Comparison of ENCODE assay signal across 1 cellular context in the genomic region with DNA sequence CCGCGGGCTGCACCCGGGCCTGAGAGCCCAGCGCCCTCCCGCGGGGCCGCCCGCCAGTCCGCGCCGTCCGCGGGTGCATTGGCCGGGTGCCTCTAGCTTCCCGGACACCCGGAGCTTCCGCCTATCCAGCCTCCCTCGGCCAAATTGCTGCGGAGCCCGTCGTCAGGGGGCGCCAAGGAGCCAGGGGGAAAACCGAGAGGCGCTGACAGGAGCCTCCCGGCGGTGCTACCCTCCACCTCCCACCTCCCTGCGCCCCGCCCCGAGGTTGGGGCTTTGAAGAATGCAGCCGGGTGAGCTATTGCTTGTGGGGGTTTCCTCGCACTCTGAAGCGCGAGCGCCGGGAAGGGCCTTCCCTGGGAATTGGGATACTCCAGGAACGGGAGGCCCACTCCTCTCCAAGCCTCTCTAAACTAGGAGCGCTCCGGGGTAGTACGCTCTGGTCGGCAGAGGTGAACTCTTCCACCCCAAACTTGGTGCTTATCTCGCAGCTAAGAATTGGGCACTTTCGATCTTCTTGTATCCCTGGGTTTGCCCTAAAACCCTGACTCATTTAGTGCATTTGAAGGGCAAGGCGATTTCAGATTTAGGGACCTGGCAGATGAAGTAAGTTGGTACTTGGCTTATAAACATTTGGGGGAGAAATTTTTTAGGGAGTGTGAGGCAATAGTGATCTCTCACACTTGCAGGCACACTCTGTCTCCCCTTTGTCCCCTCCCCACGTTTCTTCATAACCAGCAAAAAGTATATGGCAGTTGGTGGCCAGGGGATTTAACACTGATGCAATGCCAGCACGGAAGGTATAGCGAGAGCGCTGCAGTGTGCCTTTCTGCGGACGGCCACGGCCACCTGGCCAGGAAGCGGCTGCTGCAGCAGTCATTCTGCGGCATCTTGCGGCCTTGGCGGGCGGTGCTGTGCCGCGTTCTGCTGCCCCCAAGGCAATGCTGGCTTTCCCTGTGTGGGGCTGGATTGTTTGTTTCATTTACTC.
TF ChIP-seq lines count a peak whose summit lies in the region.

No MANE protein-coding gene starts in this region.

TF ChIP-seq in K562, 482 proteins besides CTCF, POLR2A, EP300 and RAD21 (continued from another document and continues in another):
- TF ChIP-seq SLC30A9 (CRISPR knock-in tag; IDR thresholded peaks at IDR 0.05), result no peak
- peak; percentile 65 for TF ChIP-seq MYC (IDR thresholded peaks at IDR 0.05; ENCODE audit: low read depth, low read length)
- TF ChIP-seq MYC (CRISPR knock-in tag; IDR thresholded peaks at IDR 0.05; ENCODE audit: borderline replicate concordance, low read depth), result no peak
- TF ChIP-seq GABPB2 (CRISPR knock-in tag; conservative IDR thresholded peaks at IDR 0.05), result no peak
- peak; percentile 74 for TF ChIP-seq SIN3B (IDR thresholded peaks at IDR 0.05; ENCODE audit: low read depth)
- TF ChIP-seq U2AF1 (optimal IDR thresholded peaks at IDR 0.05; ENCODE audit: low read depth, low read length), result no peak
- TF ChIP-seq MYBL2 (IDR thresholded peaks at IDR 0.05; ENCODE audit: low read depth), result no peak
- no peak for TF ChIP-seq MYBL2 (CRISPR knock-in tag; IDR thresholded peaks at IDR 0.05; ENCODE audit: borderline replicate concordance)
- TF ChIP-seq, protein P1, sequence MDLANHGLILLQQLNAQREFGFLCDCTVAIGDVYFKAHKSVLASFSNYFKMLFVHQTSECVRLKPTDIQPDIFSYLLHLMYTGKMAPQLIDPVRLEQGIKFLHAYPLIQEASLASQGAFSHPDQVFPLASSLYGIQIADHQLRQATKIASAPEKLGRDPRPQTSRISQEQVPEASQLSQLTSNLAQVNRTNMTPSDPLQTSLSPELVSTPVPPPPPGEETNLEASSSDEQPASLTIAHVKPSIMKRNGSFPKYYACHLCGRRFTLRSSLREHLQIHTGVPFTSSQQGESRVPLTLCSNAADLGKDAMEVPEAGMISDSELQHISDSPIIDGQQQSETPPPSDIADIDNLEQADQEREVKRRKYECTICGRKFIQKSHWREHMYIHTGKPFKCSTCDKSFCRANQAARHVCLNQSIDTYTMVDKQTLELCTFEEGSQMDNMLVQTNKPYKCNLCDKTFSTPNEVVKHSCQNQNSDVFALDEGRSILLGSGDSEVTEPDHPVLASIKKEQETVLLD (IDR thresholded peaks at IDR 0.05), result no peak
- no peak for TF ChIP-seq ZNF146 (CRISPR knock-in tag; IDR thresholded peaks at IDR 0.05; ENCODE audit: unreplicated experiment)
- TF ChIP-seq NFRKB (IDR thresholded peaks at IDR 0.05; ENCODE audit: low read depth), result no peak
- TF ChIP-seq STAG1 (CRISPR knock-in tag; IDR thresholded peaks at IDR 0.05; ENCODE audit: borderline replicate concordance), result no peak
- no peak for TF ChIP-seq SMAD1 (IDR thresholded peaks at IDR 0.05; ENCODE audit: low read depth, low read length, partially characterized antibody)
- 0 out of 2 replicates have a peak, but pooled peaks have one; percentile 30 for TF ChIP-seq ZBED1 (IDR thresholded peaks at IDR 0.05)
- TF ChIP-seq ILK (tag; IDR thresholded peaks at IDR 0.05; ENCODE audit: borderline replicate concordance, low read depth), result no peak
- TF ChIP-seq TOE1 (IDR thresholded peaks at IDR 0.05; ENCODE audit: borderline replicate concordance), result 0 out of 2 replicates have a peak, but pooled peaks have one; percentile 40
- TF ChIP-seq TOE1 (CRISPR knock-in tag; IDR thresholded peaks at IDR 0.05; ENCODE audit: borderline replicate concordance, low read depth), result no peak
- TF ChIP-seq TBP (optimal IDR thresholded peaks at IDR 0.05; ENCODE audit: low read depth, low read length), result peak; percentile 47
- TF ChIP-seq ZNF75A (CRISPR knock-in tag; IDR thresholded peaks at IDR 0.05), result no peak
- TF ChIP-seq ZNF224 (CRISPR knock-in tag; IDR thresholded peaks at IDR 0.05), result no peak
- TF ChIP-seq CC2D1A (IDR thresholded peaks at IDR 0.05), result 0 out of 2 replicates have a peak, but pooled peaks have one; percentile 27
- no peak for TF ChIP-seq ZNF3 (CRISPR knock-in tag; IDR thresholded peaks at IDR 0.05)
- TF ChIP-seq HNRNPK (IDR thresholded peaks at IDR 0.05; ENCODE audit: low read depth, low read length, poor library complexity, severe bottlenecking), result no peak
- TF ChIP-seq, protein P2, sequence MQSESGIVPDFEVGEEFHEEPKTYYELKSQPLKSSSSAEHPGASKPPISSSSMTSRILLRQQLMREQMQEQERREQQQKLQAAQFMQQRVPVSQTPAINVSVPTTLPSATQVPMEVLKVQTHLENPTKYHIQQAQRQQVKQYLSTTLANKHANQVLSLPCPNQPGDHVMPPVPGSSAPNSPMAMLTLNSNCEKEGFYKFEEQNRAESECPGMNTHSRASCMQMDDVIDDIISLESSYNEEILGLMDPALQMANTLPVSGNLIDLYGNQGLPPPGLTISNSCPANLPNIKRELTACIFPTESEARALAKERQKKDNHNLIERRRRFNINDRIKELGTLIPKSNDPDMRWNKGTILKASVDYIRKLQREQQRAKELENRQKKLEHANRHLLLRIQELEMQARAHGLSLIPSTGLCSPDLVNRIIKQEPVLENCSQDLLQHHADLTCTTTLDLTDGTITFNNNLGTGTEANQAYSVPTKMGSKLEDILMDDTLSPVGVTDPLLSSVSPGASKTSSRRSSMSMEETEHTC (IDR thresholded peaks at IDR 0.05), result no peak
- TF ChIP-seq MCM3 (IDR thresholded peaks at IDR 0.05), result no peak
- TF ChIP-seq TCF3 (CRISPR knock-in tag; IDR thresholded peaks at IDR 0.05), result peak; percentile 44; the same call in 1 of the 2 replicates
- TF ChIP-seq GTF2E2 (tag; IDR thresholded peaks at IDR 0.05), result no peak
- no peak for TF ChIP-seq ASH1L (IDR thresholded peaks at IDR 0.05; ENCODE audit: borderline replicate concordance, low read depth, partially characterized antibody)
- TF ChIP-seq, protein P3, sequence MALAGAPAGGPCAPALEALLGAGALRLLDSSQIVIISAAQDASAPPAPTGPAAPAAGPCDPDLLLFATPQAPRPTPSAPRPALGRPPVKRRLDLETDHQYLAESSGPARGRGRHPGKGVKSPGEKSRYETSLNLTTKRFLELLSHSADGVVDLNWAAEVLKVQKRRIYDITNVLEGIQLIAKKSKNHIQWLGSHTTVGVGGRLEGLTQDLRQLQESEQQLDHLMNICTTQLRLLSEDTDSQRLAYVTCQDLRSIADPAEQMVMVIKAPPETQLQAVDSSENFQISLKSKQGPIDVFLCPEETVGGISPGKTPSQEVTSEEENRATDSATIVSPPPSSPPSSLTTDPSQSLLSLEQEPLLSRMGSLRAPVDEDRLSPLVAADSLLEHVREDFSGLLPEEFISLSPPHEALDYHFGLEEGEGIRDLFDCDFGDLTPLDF (CRISPR knock-in tag; IDR thresholded peaks at IDR 0.05), result 0 out of 2 replicates have a peak, but pooled peaks have one; percentile 33
- TF ChIP-seq PML (IDR thresholded peaks at IDR 0.05; ENCODE audit: low read length), result no peak
- TF ChIP-seq, protein P4, sequence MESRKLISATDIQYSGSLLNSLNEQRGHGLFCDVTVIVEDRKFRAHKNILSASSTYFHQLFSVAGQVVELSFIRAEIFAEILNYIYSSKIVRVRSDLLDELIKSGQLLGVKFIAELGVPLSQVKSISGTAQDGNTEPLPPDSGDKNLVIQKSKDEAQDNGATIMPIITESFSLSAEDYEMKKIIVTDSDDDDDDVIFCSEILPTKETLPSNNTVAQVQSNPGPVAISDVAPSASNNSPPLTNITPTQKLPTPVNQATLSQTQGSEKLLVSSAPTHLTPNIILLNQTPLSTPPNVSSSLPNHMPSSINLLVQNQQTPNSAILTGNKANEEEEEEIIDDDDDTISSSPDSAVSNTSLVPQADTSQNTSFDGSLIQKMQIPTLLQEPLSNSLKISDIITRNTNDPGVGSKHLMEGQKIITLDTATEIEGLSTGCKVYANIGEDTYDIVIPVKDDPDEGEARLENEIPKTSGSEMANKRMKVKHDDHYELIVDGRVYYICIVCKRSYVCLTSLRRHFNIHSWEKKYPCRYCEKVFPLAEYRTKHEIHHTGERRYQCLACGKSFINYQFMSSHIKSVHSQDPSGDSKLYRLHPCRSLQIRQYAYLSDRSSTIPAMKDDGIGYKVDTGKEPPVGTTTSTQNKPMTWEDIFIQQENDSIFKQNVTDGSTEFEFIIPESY (CRISPR knock-in tag; IDR thresholded peaks at IDR 0.05), result no peak
- no peak for TF ChIP-seq ZNF217 (CRISPR knock-in tag; IDR thresholded peaks at IDR 0.05)
- TF ChIP-seq BDP1 (IDR thresholded peaks at IDR 0.05; ENCODE audit: insufficient read depth, insufficient read length), result no peak
- TF ChIP-seq ZKSCAN3 (CRISPR knock-in tag; IDR thresholded peaks at IDR 0.05), result no peak
- peak; percentile 77 for TF ChIP-seq ATF7 (IDR thresholded peaks at IDR 0.05)
- no peak for TF ChIP-seq NR2C2 (CRISPR knock-in tag; IDR thresholded peaks at IDR 0.05)
- TF ChIP-seq NR2C2 (tag; IDR thresholded peaks at IDR 0.05), result peak; percentile 50; the same call in 1 of the 2 replicates
- no peak for TF ChIP-seq SMARCC2 (IDR thresholded peaks at IDR 0.05; ENCODE audit: low read depth)
- no peak for TF ChIP-seq ZNF41 (CRISPR knock-in tag; conservative IDR thresholded peaks at IDR 0.05)
- TF ChIP-seq, protein P5, sequence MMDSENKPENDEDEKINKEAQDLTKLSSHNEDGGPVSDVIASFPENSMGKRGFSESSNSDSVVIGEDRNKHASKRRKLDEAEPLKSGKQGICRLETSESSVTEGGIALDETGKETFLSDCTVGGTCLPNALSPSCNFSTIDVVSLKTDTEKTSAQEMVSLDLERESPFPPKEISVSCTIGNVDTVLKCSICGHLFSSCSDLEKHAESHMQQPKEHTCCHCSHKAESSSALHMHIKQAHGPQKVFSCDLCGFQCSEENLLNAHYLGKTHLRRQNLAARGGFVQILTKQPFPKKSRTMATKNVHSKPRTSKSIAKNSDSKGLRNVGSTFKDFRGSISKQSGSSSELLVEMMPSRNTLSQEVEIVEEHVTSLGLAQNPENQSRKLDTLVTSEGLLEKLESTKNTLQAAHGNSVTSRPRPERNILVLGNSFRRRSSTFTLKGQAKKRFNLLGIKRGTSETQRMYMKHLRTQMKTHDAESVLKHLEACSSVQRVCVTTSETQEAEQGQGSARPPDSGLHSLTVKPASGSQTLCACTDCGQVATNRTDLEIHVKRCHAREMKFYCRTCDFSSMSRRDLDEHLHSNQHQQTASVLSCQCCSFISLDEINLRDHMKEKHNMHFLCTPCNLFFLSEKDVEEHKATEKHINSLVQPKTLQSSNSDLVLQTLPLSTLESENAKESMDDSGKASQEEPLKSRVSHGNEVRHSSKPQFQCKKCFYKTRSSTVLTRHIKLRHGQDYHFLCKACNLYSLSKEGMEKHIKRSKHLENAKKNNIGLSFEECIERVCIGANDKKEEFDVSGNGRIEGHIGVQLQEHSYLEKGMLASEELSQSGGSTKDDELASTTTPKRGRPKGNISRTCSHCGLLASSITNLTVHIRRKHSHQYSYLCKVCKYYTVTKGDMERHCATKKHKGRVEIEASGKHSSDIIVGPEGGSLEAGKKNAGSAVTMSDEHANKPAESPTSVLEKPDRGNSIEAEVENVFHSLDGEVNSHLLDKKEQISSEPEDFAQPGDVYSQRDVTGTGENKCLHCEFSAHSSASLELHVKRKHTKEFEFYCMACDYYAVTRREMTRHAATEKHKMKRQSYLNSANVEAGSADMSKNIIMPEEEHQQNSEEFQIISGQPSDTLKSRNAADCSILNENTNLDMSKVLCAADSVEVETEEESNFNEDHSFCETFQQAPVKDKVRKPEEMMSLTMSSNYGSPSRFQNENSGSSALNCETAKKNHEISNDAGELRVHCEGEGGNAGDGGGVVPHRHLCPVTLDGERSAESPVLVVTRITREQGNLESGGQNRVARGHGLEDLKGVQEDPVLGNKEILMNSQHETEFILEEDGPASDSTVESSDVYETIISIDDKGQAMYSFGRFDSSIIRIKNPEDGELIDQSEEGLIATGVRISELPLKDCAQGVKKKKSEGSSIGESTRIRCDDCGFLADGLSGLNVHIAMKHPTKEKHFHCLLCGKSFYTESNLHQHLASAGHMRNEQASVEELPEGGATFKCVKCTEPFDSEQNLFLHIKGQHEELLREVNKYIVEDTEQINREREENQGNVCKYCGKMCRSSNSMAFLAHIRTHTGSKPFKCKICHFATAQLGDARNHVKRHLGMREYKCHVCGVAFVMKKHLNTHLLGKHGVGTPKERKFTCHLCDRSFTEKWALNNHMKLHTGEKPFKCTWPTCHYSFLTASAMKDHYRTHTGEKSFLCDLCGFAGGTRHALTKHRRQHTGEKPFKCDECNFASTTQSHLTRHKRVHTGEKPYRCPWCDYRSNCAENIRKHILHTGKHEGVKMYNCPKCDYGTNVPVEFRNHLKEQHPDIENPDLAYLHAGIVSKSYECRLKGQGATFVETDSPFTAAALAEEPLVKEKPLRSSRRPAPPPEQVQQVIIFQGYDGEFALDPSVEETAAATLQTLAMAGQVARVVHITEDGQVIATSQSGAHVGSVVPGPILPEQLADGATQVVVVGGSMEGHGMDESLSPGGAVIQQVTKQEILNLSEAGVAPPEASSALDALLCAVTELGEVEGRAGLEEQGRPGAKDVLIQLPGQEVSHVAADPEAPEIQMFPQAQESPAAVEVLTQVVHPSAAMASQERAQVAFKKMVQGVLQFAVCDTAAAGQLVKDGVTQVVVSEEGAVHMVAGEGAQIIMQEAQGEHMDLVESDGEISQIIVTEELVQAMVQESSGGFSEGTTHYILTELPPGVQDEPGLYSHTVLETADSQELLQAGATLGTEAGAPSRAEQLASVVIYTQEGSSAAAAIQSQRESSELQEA (IDR thresholded peaks at IDR 0.05; ENCODE audit: low read depth), result no peak
- no peak for TF ChIP-seq ZNF408 (CRISPR knock-in tag; IDR thresholded peaks at IDR 0.05; ENCODE audit: low read depth)
- TF ChIP-seq CEBPB (tag; IDR thresholded peaks at IDR 0.05), result peak; percentile 87
- no peak for TF ChIP-seq ZNF239 (CRISPR knock-in tag; IDR thresholded peaks at IDR 0.05)
- no peak for TF ChIP-seq SRSF7 (optimal IDR thresholded peaks at IDR 0.05; ENCODE audit: low read depth, low read length)
- TF ChIP-seq, protein P6, sequence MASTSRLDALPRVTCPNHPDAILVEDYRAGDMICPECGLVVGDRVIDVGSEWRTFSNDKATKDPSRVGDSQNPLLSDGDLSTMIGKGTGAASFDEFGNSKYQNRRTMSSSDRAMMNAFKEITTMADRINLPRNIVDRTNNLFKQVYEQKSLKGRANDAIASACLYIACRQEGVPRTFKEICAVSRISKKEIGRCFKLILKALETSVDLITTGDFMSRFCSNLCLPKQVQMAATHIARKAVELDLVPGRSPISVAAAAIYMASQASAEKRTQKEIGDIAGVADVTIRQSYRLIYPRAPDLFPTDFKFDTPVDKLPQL (IDR thresholded peaks at IDR 0.05; ENCODE audit: extremely low read depth, insufficient read length), result no peak
